ENCODE assay signal across 8 cellular contexts in genomic region chr12:7131502-7131866, GRCh38. TPM values are rescaled to one million over a fixed set of nuclear protein-coding genes. Genes with fewer than 3 reads are reported as not detected.
DNase-seq lines count a peak whose midpoint lies in the region; ATAC-seq and TF ChIP-seq lines count a peak whose summit lies in the region.

No MANE protein-coding gene starts in this region.

- H3K27me3 ChIP-seq in thoracic aorta (replicated peaks; ENCODE audit: insufficient read depth), result no peaks in the 10 kb centered on the region

- no peak for TF ChIP-seq CTCF in thoracic aorta (IDR thresholded peaks at IDR 0.05)

- peak overlapping the region; percentile 86 for H3K4me3 Mint-ChIP-seq in activated CD4-positive, alpha-beta T cell treated with anti-CD3 and anti-CD28 coated beads, Interleukin-2, amount 10 ng/mL, durations not matched to agents 7 days and 5 days

- H3K27ac Mint-ChIP-seq in activated CD4-positive, alpha-beta T cell treated with anti-CD3 and anti-CD28 coated beads, Interleukin-2, amount 10 ng/mL, durations not matched to agents 7 days and 5 days, result peak overlapping the region; percentile 89

- peaks cover 42% of the 10 kb centered on the region for H3K36me3 Mint-ChIP-seq in activated CD4-positive, alpha-beta T cell treated with anti-CD3 and anti-CD28 coated beads, Interleukin-2, amount 10 ng/mL, durations not matched to agents 7 days and 5 days (ENCODE audit: low read depth)

- H3K27me3 Mint-ChIP-seq in activated CD4-positive, alpha-beta T cell treated with anti-CD3 and anti-CD28 coated beads, Interleukin-2, amount 10 ng/mL, durations not matched to agents 7 days and 5 days, result no peaks in the 10 kb centered on the region

- peak overlapping the region; percentile 20 to 76 for H3K27ac ChIP-seq in thoracic aorta

- no peaks in the 10 kb centered on the region for H3K9me3 ChIP-seq in thoracic aorta

- H3K4me1 ChIP-seq in thoracic aorta (ENCODE audit: control insufficient read depth in 1 of 2, low read depth in 2 of 2), result peaks cover 12 to 14% of the 10 kb centered on the region in 2 donors

- H3K4me1 Mint-ChIP-seq in activated CD4-positive, alpha-beta T cell treated with anti-CD3 and anti-CD28 coated beads, Interleukin-2, amount 10 ng/mL, durations not matched to agents 7 days and 5 days, result peaks cover 37% of the 10 kb centered on the region

- H3K4me3 ChIP-seq in iPS-11a (ENCODE audit: low read depth, low read length), result peak overlapping the region; percentile 82
- peak overlapping the region; percentile 95 for H3K4me3 ChIP-seq in thoracic aorta

- no peak for ATAC-seq in thoracic aorta (ENCODE audit: insufficient number of reproducible peaks, low FRiP score, low read depth)

- no peaks in the 10 kb centered on the region for H3K9me3 Mint-ChIP-seq in activated CD4-positive, alpha-beta T cell treated with anti-CD3 and anti-CD28 coated beads, Interleukin-2, amount 10 ng/mL, durations not matched to agents 7 days and 5 days

- CTCF ChIA-PET in activated CD4-positive, alpha-beta T cell treated with anti-CD3 and anti-CD28 coated beads, Interleukin-2, amount 10 ng/mL, durations not matched to agents 7 days and 5 days (lab: Charles Lee), result interaction anchor here (0.7 to 1.1 kb wide), 2 partner anchors 11 to 258 kb away, joined by 3 to 4 read pairs; partner anchors contain the start of gene SPSB2

- POLR2A ChIA-PET in activated CD4-positive, alpha-beta T cell treated with anti-CD3 and anti-CD28 coated beads, Interleukin-2, amount 10 ng/mL, durations not matched to agents 7 days and 5 days (lab: Charles Lee), result no interaction called here

- peaks cover 13% of the 10 kb centered on the region for H3K36me3 ChIP-seq in thoracic aorta

- DNase-seq in activated T-cell treated with anti-CD3 and anti-CD28 coated beads for 48 hours (ENCODE audit: low read depth) (peak; percentile 10), thoracic aorta (ENCODE audit: low spot score) (no peak), T-helper 9 cell (no peak), Ammon's horn (ENCODE audit: low spot score) (no peak), NCI-H2107 treated with DMSO at 0.1 percent for 48 hours (lab: John Stamatoyannopoulos, UW; ENCODE audit: unreplicated experiment) (no peak)
- DNase-seq in activated T-cell treated with anti-CD3 and anti-CD28 coated beads, Interleukin-2, amount 50 U/mL, for 1 hour, result no peak
- DNase-seq in activated CD4-positive, alpha-beta T cell treated with anti-CD3 and anti-CD28 coated beads, Interleukin-2, amount 10 ng/mL, durations not matched to agents 7 days and 5 days, result peak; percentile 64

RNA-seq across cellular contexts. Expression of gene CLSTN3, which starts 1.3 kb away (rescaled TPM):
- 10 to 100 TPM; 74.0 to 74.1 TPM for total RNA-seq in activated CD4-positive, alpha-beta T cell treated with anti-CD3 and anti-CD28 coated beads, Interleukin-2, amount 10 ng/mL, durations not matched to agents 7 days and 5 days
- total RNA-seq in thoracic aorta, result 10 to 100 TPM; 27.2 to 28.9 TPM

RNA-seq across cellular contexts. Expression of gene RBP5, which starts 2.8 kb away (rescaled TPM):
- under 1 TPM in 1 of 2 experiments, not detected in 1; 0.42 TPM for total RNA-seq in activated CD4-positive, alpha-beta T cell treated with anti-CD3 and anti-CD28 coated beads, Interleukin-2, amount 10 ng/mL, durations not matched to agents 7 days and 5 days
- under 1 TPM in 1 of 2 donors, not detected in 1; 0.71 TPM for total RNA-seq in thoracic aorta

RNA-seq across cellular contexts. Expression of gene C1RL, which starts 22.5 kb away (rescaled TPM):
- total RNA-seq in activated CD4-positive, alpha-beta T cell treated with anti-CD3 and anti-CD28 coated beads, Interleukin-2, amount 10 ng/mL, durations not matched to agents 7 days and 5 days, result 10 to 100 TPM; 31.2 to 31.4 TPM
- total RNA-seq in thoracic aorta, result 100 to 1,000 TPM; 126 to 134 TPM

RNA-seq across cellular contexts. Expression of gene C1R, which starts 39.2 kb away (rescaled TPM):
- 1 to 10 TPM; 2.2 to 3.5 TPM for total RNA-seq in activated CD4-positive, alpha-beta T cell treated with anti-CD3 and anti-CD28 coated beads, Interleukin-2, amount 10 ng/mL, durations not matched to agents 7 days and 5 days
- total RNA-seq in thoracic aorta, result 100 to 1,000 TPM; 811 to 997 TPM

RNA-seq across cellular contexts. Expression of gene PEX5, which starts 58.0 kb away (rescaled TPM):
- total RNA-seq in activated CD4-positive, alpha-beta T cell treated with anti-CD3 and anti-CD28 coated beads, Interleukin-2, amount 10 ng/mL, durations not matched to agents 7 days and 5 days, result 10 to 100 TPM; 14.6 to 18.2 TPM
- total RNA-seq in thoracic aorta, result 10 to 100 TPM; 34.5 to 42.2 TPM

Comparison
In these comparisons a context has a peak if more than half of its experiments do, and no peak if none do; other contexts are left out.
1. DNase-seq: peak in activated T-cell treated with anti-CD3 and anti-CD28 coated beads for 48 hours (single experiment) and activated CD4-positive, alpha-beta T cell treated with anti-CD3 and anti-CD28 coated beads, Interleukin-2, amount 10 ng/mL, durations not matched to agents 7 days and 5 days (single experiment); none in activated T-cell treated with anti-CD3 and anti-CD28 coated beads, Interleukin-2, amount 50 U/mL, for 1 hour (single experiment), thoracic aorta (single experiment), T-helper 9 cell (single experiment), Ammon's horn (single experiment) and NCI-H2107 treated with DMSO at 0.1 percent for 48 hours (single experiment).